ENCODE assay signal across 1 cellular context in genomic region chr9:123359546-123359945, GRCh38.
TF ChIP-seq lines count a peak whose summit lies in the region.

No MANE protein-coding gene starts in this region.

TF ChIP-seq in K562, 482 proteins besides CTCF, POLR2A, EP300 and RAD21 (continued from another document):
- TF ChIP-seq ZBTB49 (CRISPR knock-in tag; IDR thresholded peaks at IDR 0.05; ENCODE audit: borderline replicate concordance) = no peak
- TF ChIP-seq ARID3A (IDR thresholded peaks at IDR 0.05; ENCODE audit: borderline replicate concordance, low read depth, low read length) = no peak
- TF ChIP-seq SMARCE1 (IDR thresholded peaks at IDR 0.05) = no peak
- TF ChIP-seq HSF4 (CRISPR knock-in tag; IDR thresholded peaks at IDR 0.05; ENCODE audit: borderline replicate concordance) = no peak
- no peak for TF ChIP-seq ZBED1 (IDR thresholded peaks at IDR 0.05)
- TF ChIP-seq TAF1 (IDR thresholded peaks at IDR 0.05; ENCODE audit: control insufficient read depth, extremely low read depth, insufficient read depth, low read length, severe bottlenecking) = no peak
- TF ChIP-seq DDX20 (tag; IDR thresholded peaks at IDR 0.05; ENCODE audit: low read depth) = no peak
